ENCODE assay signal across 1 cellular context in the genomic region with DNA sequence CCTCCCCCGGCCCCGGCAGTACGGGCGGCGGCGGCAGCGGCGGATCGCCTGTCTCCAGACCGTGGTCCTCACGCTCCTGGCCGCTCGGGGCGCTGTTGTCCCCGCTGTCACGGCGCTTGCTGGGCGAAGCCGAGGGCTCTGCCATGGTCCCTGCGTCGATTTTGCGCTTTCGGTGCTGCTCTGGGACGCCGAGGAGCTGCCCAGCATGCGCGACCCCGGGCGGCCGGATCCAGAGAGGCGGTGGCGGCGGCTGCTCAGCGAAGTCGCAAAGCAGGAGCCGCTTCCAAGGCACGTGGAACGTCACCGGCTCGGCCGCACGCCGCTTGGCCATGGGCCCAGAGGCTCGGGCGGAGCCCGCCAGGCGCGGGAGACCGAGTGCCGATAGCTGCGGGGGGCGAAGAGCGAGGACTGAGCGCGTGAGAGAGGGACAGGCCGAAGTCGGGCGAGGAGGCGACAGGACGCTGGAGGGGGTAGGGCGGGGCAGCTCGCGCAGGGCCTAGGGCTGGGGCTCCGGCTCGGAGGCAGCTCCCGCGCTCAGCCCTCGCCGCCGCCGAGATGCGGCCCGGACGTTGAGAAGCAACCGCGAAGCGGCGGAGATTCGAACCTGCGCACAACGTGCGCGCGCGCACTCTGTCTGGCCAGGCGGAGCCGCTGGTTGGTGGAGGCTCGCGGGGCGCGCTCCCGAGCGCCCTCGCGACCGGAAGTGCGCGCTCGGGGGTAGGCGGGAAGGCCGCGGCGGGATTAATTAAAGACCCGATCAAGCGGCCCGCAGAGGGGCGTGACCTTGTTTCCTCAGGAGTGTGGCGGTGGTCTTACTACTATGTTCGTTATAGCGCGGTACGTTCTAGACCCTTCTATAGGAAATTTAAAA.
A peak's percentile ranks its signal among the peaks of the same experiment; 100 is the strongest.
TF ChIP-seq lines count a peak whose summit lies in the region.

Gene C9orf40 (minus strand): TSS at position 632 of the 871 bp plus-strand sequence. CDS start 301 bp downstream, at position 331.

TF ChIP-seq in A549, 52 proteins besides CTCF, POLR2A, EP300 and RAD21 (continued from another document):
- TF ChIP-seq HOXB13 (CRISPR knock-in tag; IDR thresholded peaks at IDR 0.05; ENCODE audit: low read depth) (no peak), NPAS2 (CRISPR knock-in tag; IDR thresholded peaks at IDR 0.05; ENCODE audit: borderline replicate concordance) (no peak)
- TF ChIP-seq, protein P1, sequence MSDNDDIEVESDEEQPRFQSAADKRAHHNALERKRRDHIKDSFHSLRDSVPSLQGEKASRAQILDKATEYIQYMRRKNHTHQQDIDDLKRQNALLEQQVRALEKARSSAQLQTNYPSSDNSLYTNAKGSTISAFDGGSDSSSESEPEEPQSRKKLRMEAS (IDR thresholded peaks at IDR 0.05) = peak; percentile 96
